ENCODE assay signal across 31 cellular contexts in genomic region chr3:50369271-50369670, GRCh38. TPM values are rescaled to one million over a fixed set of nuclear protein-coding genes. Genes with fewer than 3 reads are reported as not detected.
"Had no signal": no experiment of that assay in that cellular context is flagged by ENCODE, and none has a peak within 500 bp of the region (broad histone marks: within the 10 kb centered on the region; RNA-seq: fewer than 3 reads in every experiment).

No MANE protein-coding gene starts in this region.

- H3K27me3 Mint-ChIP-seq: activated CD4-positive, alpha-beta memory T cell treated with anti-CD3 and anti-CD28 coated beads, Interleukin-2, amount 10 ng/mL, durations not matched to agents 7 days and 5 days; activated T-cell treated with anti-CD3 and anti-CD28 coated beads, Interleukin-2, amount 50 U/mL, for 24 hours; central memory CD8-positive, alpha-beta T cell; T-cell had no signal

- H3K4me3 ChIP-seq: ascending aorta, breast epithelium, coronary artery, dorsolateral prefrontal cortex, esophagus squamous epithelium had no signal

- H3K27me3 ChIP-seq: ascending aorta, breast epithelium, dorsolateral prefrontal cortex had no signal

- H3K36me3 ChIP-seq: ascending aorta, breast epithelium, esophagus squamous epithelium had no signal

- H3K36me3 Mint-ChIP-seq: activated naive CD4-positive, alpha-beta T cell treated with anti-CD3 and anti-CD28 coated beads, Interleukin-2, amount 10 ng/mL, durations not matched to agents 7 days and 5 days; activated naive CD4-positive, alpha-beta T cell treated with anti-CD3 and anti-CD28 coated beads, Interleukin-2, amount 50 U/mL, for 72 hours; activated naive CD8-positive, alpha-beta T cell treated with anti-CD3 and anti-CD28 coated beads, Interleukin-2, amount 10 ng/mL, durations not matched to agents 7 days and 5 days; brain; T-cell had no signal

- H3K4me3 Mint-ChIP-seq: activated CD4-positive, alpha-beta memory T cell treated with anti-CD3 and anti-CD28 coated beads, Interleukin-2, amount 10 ng/mL, durations not matched to agents 7 days and 5 days; activated CD4-positive, alpha-beta T cell treated with anti-CD3 and anti-CD28 coated beads, Interleukin-2, amount 10 ng/mL, durations not matched to agents 7 days and 5 days; activated naive CD4-positive, alpha-beta T cell treated with anti-CD3 and anti-CD28 coated beads, Interleukin-2, amount 10 ng/mL, durations not matched to agents 7 days and 5 days; activated naive CD8-positive, alpha-beta T cell treated with anti-CD3 and anti-CD28 coated beads, Interleukin-2, amount 10 ng/mL, durations not matched to agents 7 days and 5 days; activated T-cell treated with anti-CD3 and anti-CD28 coated beads, Interleukin-2, amount 50 U/mL, for 24 hours; activated T-cell treated with anti-CD3 and anti-CD28 coated beads, Interleukin-2, amount 50 U/mL, for 72 hours; central memory CD8-positive, alpha-beta T cell; dendritic cell treated with granulocyte-macrophage colony-stimulating factor and Interleukin-4, amounts not matched to agents 40 ng/mL and 50 ng/mL, for 4 days; endodermal cell; T-cell; T-helper 1 cell treated with Interleukin-12 subunit alpha and Interleukin-12 subunit beta and Interleukin-4 antibody, amounts not matched to agents 30 μg/mL and 1 μg/mL, for 36 hours; T-helper 2 cell treated with Interferon-gamma antibody and Interleukin-4, amounts not matched to agents 5 μg/mL and 100 μg/mL, for 36 hours had no signal

- H3K4me1 ChIP-seq: breast epithelium had no signal

- H3K27ac Mint-ChIP-seq: activated CD4-positive, alpha-beta memory T cell treated with anti-CD3 and anti-CD28 coated beads, Interleukin-2, amount 10 ng/mL, durations not matched to agents 7 days and 5 days; activated CD4-positive, alpha-beta T cell treated with anti-CD3 and anti-CD28 coated beads, Interleukin-2, amount 10 ng/mL, durations not matched to agents 7 days and 5 days; activated naive CD4-positive, alpha-beta T cell treated with anti-CD3 and anti-CD28 coated beads, Interleukin-2, amount 10 ng/mL, durations not matched to agents 7 days and 5 days; activated naive CD4-positive, alpha-beta T cell treated with anti-CD3 and anti-CD28 coated beads, Interleukin-2, amount 50 U/mL, for 72 hours; activated naive CD8-positive, alpha-beta T cell treated with anti-CD3 and anti-CD28 coated beads, Interleukin-2, amount 10 ng/mL, durations not matched to agents 7 days and 5 days; activated T-cell treated with anti-CD3 and anti-CD28 coated beads, Interleukin-2, amount 50 U/mL, for 24 hours; activated T-cell treated with anti-CD3 and anti-CD28 coated beads, Interleukin-2, amount 50 U/mL, for 72 hours; dendritic cell treated with granulocyte-macrophage colony-stimulating factor and Interleukin-4, amounts not matched to agents 40 ng/mL and 50 ng/mL, for 4 days; endodermal cell; T-helper 1 cell treated with Interleukin-12 subunit alpha and Interleukin-12 subunit beta and Interleukin-4 antibody, amounts not matched to agents 30 μg/mL and 1 μg/mL, for 36 hours; T-helper 2 cell treated with Interferon-gamma antibody and Interleukin-4, amounts not matched to agents 5 μg/mL and 100 μg/mL, for 36 hours had no signal

- FAIRE-seq: frontal cortex had no signal

- H3K9me3 Mint-ChIP-seq: activated CD4-positive, alpha-beta memory T cell treated with anti-CD3 and anti-CD28 coated beads, Interleukin-2, amount 10 ng/mL, durations not matched to agents 7 days and 5 days; activated CD4-positive, alpha-beta T cell treated with anti-CD3 and anti-CD28 coated beads, Interleukin-2, amount 10 ng/mL, durations not matched to agents 7 days and 5 days; activated naive CD4-positive, alpha-beta T cell treated with anti-CD3 and anti-CD28 coated beads, Interleukin-2, amount 10 ng/mL, durations not matched to agents 7 days and 5 days; activated naive CD4-positive, alpha-beta T cell treated with anti-CD3 and anti-CD28 coated beads, Interleukin-2, amount 50 U/mL, for 72 hours; activated naive CD8-positive, alpha-beta T cell treated with anti-CD3 and anti-CD28 coated beads, Interleukin-2, amount 10 ng/mL, durations not matched to agents 7 days and 5 days; activated T-cell treated with anti-CD3 and anti-CD28 coated beads, Interleukin-2, amount 50 U/mL, for 24 hours; activated T-cell treated with anti-CD3 and anti-CD28 coated beads, Interleukin-2, amount 50 U/mL, for 72 hours; brain; central memory CD8-positive, alpha-beta T cell; dendritic cell treated with granulocyte-macrophage colony-stimulating factor and Interleukin-4, amounts not matched to agents 40 ng/mL and 50 ng/mL, for 4 days; endodermal cell; T-cell; T-helper 1 cell treated with Interleukin-12 subunit alpha and Interleukin-12 subunit beta and Interleukin-4 antibody, amounts not matched to agents 30 μg/mL and 1 μg/mL, for 36 hours; T-helper 2 cell treated with Interferon-gamma antibody and Interleukin-4, amounts not matched to agents 5 μg/mL and 100 μg/mL, for 36 hours had no signal

- ATAC-seq: activated naive CD4-positive, alpha-beta T cell treated with anti-CD3 and anti-CD28 coated beads, Interleukin-2, amount 50 U/mL, for 72 hours; activated T-cell treated with anti-CD3 and anti-CD28 coated beads, Interleukin-2, amount 50 U/mL, for 72 hours; T-cell had no signal

- H3K9me3 ChIP-seq: ascending aorta, breast epithelium, esophagus squamous epithelium had no signal

- H3K27ac ChIP-seq: ascending aorta, breast epithelium, coronary artery, epithelial cell of prostate, esophagus squamous epithelium had no signal

- DNase-seq: activated CD4-positive, alpha-beta memory T cell treated with anti-CD3 and anti-CD28 coated beads, Interleukin-2, amount 10 ng/mL, durations not matched to agents 7 days and 5 days; activated CD4-positive, alpha-beta T cell treated with anti-CD3 and anti-CD28 coated beads for 1 hour; activated CD4-positive, alpha-beta T cell treated with anti-CD3 and anti-CD28 coated beads for 4 hours; activated CD4-positive, alpha-beta T cell treated with anti-CD3 and anti-CD28 coated beads, Interleukin-2, amount 10 ng/mL, durations not matched to agents 7 days and 5 days; activated CD4-positive, alpha-beta T cell treated with anti-CD3 and anti-CD28 coated beads, Interleukin-2, amount 50 U/mL, for 4 hours; activated CD8-positive, alpha-beta memory T cell treated with anti-CD3 and anti-CD28 coated beads, Interleukin-2, amount 50 U/mL, for 48 hours; activated gamma-delta T cell; activated naive CD4-positive, alpha-beta T cell; activated naive CD4-positive, alpha-beta T cell treated with anti-CD3 and anti-CD28 coated beads, Interleukin-2, amount 10 ng/mL, durations not matched to agents 7 days and 5 days; activated naive CD8-positive, alpha-beta T cell treated with anti-CD3 and anti-CD28 coated beads, Interleukin-2, amount 10 ng/mL, durations not matched to agents 7 days and 5 days; activated T-cell treated with anti-CD3 and anti-CD28 coated beads for 4 hours; activated T-cell treated with anti-CD3 and anti-CD28 coated beads, Interleukin-2, amount 50 U/mL, for 24 hours; activated T-cell treated with anti-CD3 and anti-CD28 coated beads, Interleukin-2, amount 50 U/mL, for 72 hours; dorsolateral prefrontal cortex; effector memory CD4-positive, alpha-beta T cell; endodermal cell; esophagus squamous epithelium; head of caudate nucleus; T-cell; T1000 had no signal

RNA-seq across cellular contexts. Expression of gene ZMYND10, which starts 23.7 kb away (rescaled TPM):
- total RNA-seq: ascending aorta had no signal
